29 cellular contexts compared by ENCODE assay signal in genomic region chrX:96126182-96126581, GRCh38.
A peak's percentile ranks its signal among the peaks of the same experiment; 100 is the strongest.
DNase-seq lines count a peak whose midpoint lies in the region; ATAC-seq and TF ChIP-seq lines count a peak whose summit lies in the region.
"Had no signal": no experiment of that assay in that cellular context is flagged by ENCODE, and none has a peak within 500 bp of the region (broad histone marks: within the 10 kb centered on the region; RNA-seq: fewer than 3 reads in every experiment).

No MANE protein-coding gene starts in this region.

- peak; percentile 28 for DNase-seq in PC-3
- DNase-seq in endothelial cell (ENCODE audit: low spot score) = no peak
- no peak for DNase-seq in neural progenitor cell (ENCODE audit: low spot score)
- DNase-seq in MM.1S = no peak
- no peak for DNase-seq in activated naive CD4-positive, alpha-beta T cell treated with Interleukin-2 at 50 U/mL for 16 hours
- DNase-seq: activated CD8-positive, alpha-beta T cell treated with anti-CD3 and anti-CD28 coated beads, Interleukin-2, amount 10 ng/mL, durations not matched to agents 7 days and 5 days; activated effector memory CD4-positive, alpha-beta T cell treated with Interleukin-2 at 50 U/mL for 16 hours; activated naive CD8-positive, alpha-beta T cell treated with anti-CD3 and anti-CD28 coated beads, Interleukin-2, amount 10 ng/mL, durations not matched to agents 7 days and 5 days; Calu3; dorsolateral prefrontal cortex; GOT3; heart right ventricle; left cardiac atrium; NCI-H1048; NCI-H1694 treated with DMSO at 0.1 percent for 48 hours; NCI-H2171 treated with DMSO at 0.1 percent for 48 hours; NCI-H524 treated with DMSO at 0.1 percent for 48 hours; ovary; RPMI8226; stimulated activated CD4-positive, alpha-beta T cell treated with anti-CD3 and anti-CD28 coated beads, Interleukin-2, amount 100 ng/mL, for 48 hours; T-helper 2 cell; upper lobe of right lung had no signal

- no peaks in the 10 kb centered on the region for H3K36me3 Mint-ChIP-seq in endothelial cell (ENCODE audit: low read depth, unreplicated experiment)
- no peaks in the 10 kb centered on the region for H3K36me3 Mint-ChIP-seq in neural progenitor cell
- H3K36me3 Mint-ChIP-seq: activated naive CD8-positive, alpha-beta T cell treated with anti-CD3 and anti-CD28 coated beads, Interleukin-2, amount 10 ng/mL, durations not matched to agents 7 days and 5 days; IgD-negative memory B cell; stimulated activated memory B cell treated with anti-CD40 and anti-IgM and Interleukin-4, amounts not matched to agents 10 μg/mL and 1 μg/mL and 100 μg/mL, for 72 hours had no signal

- H3K4me1 Mint-ChIP-seq in endothelial cell (ENCODE audit: unreplicated experiment) (no peaks in the 10 kb centered on the region), neural progenitor cell (no peaks in the 10 kb centered on the region)
- H3K4me1 Mint-ChIP-seq: activated naive CD8-positive, alpha-beta T cell treated with anti-CD3 and anti-CD28 coated beads, Interleukin-2, amount 10 ng/mL, durations not matched to agents 7 days and 5 days; IgD-negative memory B cell; nephron; stimulated activated memory B cell treated with anti-CD40 and anti-IgM and Interleukin-4, amounts not matched to agents 10 μg/mL and 1 μg/mL and 100 μg/mL, for 72 hours had no signal

- CTCF ChIA-PET in PC-3 (lab: Charles Lee) = interaction anchor here (0.6 kb wide), 1 partner anchor 28 kb away, joined by 4 read pairs; no protein-coding TSS in a partner anchor

- H3K9me3 Mint-ChIP-seq in endothelial cell (ENCODE audit: unreplicated experiment) = no peaks in the 10 kb centered on the region
- no peaks in the 10 kb centered on the region for H3K9me3 Mint-ChIP-seq in neural progenitor cell
- H3K9me3 Mint-ChIP-seq: activated naive CD8-positive, alpha-beta T cell treated with anti-CD3 and anti-CD28 coated beads, Interleukin-2, amount 10 ng/mL, durations not matched to agents 7 days and 5 days; nephron; stimulated activated memory B cell treated with anti-CD40 and anti-IgM and Interleukin-4, amounts not matched to agents 10 μg/mL and 1 μg/mL and 100 μg/mL, for 72 hours had no signal

- H4K20me1 ChIP-seq in PC-3 (ENCODE audit: low read length) (no peaks in the 10 kb centered on the region), neural progenitor cell (ENCODE audit: low read depth) (no peaks in the 10 kb centered on the region), MM.1S (ENCODE audit: insufficient read depth, low read length) (no peaks in the 10 kb centered on the region)

- POLR2A ChIA-PET in PC-3 (lab: Charles Lee; ENCODE audit: unreplicated experiment) = no interaction called here

- H3K9ac ChIP-seq in PC-3 (ENCODE audit: low read length) = no peak overlapping the region
- H3K9ac ChIP-seq in neural progenitor cell = no peak overlapping the region
- H3K9ac ChIP-seq in MM.1S (ENCODE audit: low read length) = no peak overlapping the region

- H3K4me3 ChIP-seq in PC-3 (ENCODE audit: low read length) (no peak overlapping the region), neural progenitor cell (no peak overlapping the region), MM.1S (ENCODE audit: low read length) (no peak overlapping the region)
- H3K4me3 ChIP-seq: dorsolateral prefrontal cortex, GM12878, heart right ventricle, ovary, right atrium auricular region, upper lobe of right lung had no signal

- H3K36me3 ChIP-seq in PC-3 (ENCODE audit: low read depth, low read length) = no peaks in the 10 kb centered on the region
- no peaks in the 10 kb centered on the region for H3K36me3 ChIP-seq in neural progenitor cell
- no peaks in the 10 kb centered on the region for H3K36me3 ChIP-seq in MM.1S (replicated peaks; ENCODE audit: insufficient read depth, low read length)
- H3K36me3 ChIP-seq: heart right ventricle, ovary, right atrium auricular region, upper lobe of right lung had no signal

- ATAC-seq in PC-3 (no peak), HG02678 (IDR thresholded peaks at IDR 0.05; ENCODE audit: unreplicated experiment) (no peak)
- ATAC-seq: activated CD8-positive, alpha-beta T cell treated with anti-CD3 and anti-CD28 coated beads, Interleukin-2, amount 10 ng/mL, durations not matched to agents 7 days and 5 days; GM12878; heart right ventricle; left cardiac atrium; stimulated activated memory B cell treated with anti-CD40 and anti-IgM and Interleukin-4, amounts not matched to agents 10 μg/mL and 1 μg/mL and 100 μg/mL, for 72 hours; upper lobe of right lung had no signal

- H3K27me3 ChIP-seq in PC-3 (ENCODE audit: low read length) = no peaks in the 10 kb centered on the region
- H3K27me3 ChIP-seq in neural progenitor cell = no peaks in the 10 kb centered on the region
- no peaks in the 10 kb centered on the region for H3K27me3 ChIP-seq in MM.1S (replicated peaks; ENCODE audit: insufficient read depth, low read length)
- H3K27me3 ChIP-seq: heart right ventricle, ovary, right atrium auricular region, upper lobe of right lung had no signal

- no peaks in the 10 kb centered on the region for H3K9me2 ChIP-seq in PC-3 (replicated peaks; ENCODE audit: low read length)
- H3K9me2 ChIP-seq in MM.1S (replicated peaks; ENCODE audit: insufficient read depth, low read length) = no peaks in the 10 kb centered on the region

- no peak overlapping the region for H3K4me3 Mint-ChIP-seq in endothelial cell (ENCODE audit: unreplicated experiment)
- H3K4me3 Mint-ChIP-seq in neural progenitor cell = no peak overlapping the region
- H3K4me3 Mint-ChIP-seq: activated CD8-positive, alpha-beta T cell treated with anti-CD3 and anti-CD28 coated beads, Interleukin-2, amount 10 ng/mL, durations not matched to agents 7 days and 5 days; activated naive CD8-positive, alpha-beta T cell treated with anti-CD3 and anti-CD28 coated beads, Interleukin-2, amount 10 ng/mL, durations not matched to agents 7 days and 5 days; IgD-negative memory B cell; nephron; stimulated activated memory B cell treated with anti-CD40 and anti-IgM and Interleukin-4, amounts not matched to agents 10 μg/mL and 1 μg/mL and 100 μg/mL, for 72 hours had no signal

- H3F3A ChIP-seq in PC-3 (ENCODE audit: low read length, unreplicated experiment) (no peaks in the 10 kb centered on the region), neural progenitor cell (ENCODE audit: low read depth) (no peaks in the 10 kb centered on the region), MM.1S (ENCODE audit: insufficient read depth, low read length) (no peaks in the 10 kb centered on the region)

- intact Hi-C loops in PC-3 (cut with micrococcal nuclease) = no loop called here

- H3K9me3 ChIP-seq in PC-3 (ENCODE audit: low read length) = no peaks in the 10 kb centered on the region
- no peaks in the 10 kb centered on the region for H3K9me3 ChIP-seq in neural progenitor cell (ENCODE audit: low read depth)
- no peaks in the 10 kb centered on the region for H3K9me3 ChIP-seq in MM.1S (replicated peaks; ENCODE audit: insufficient read depth, low read length)
- H3K9me3 ChIP-seq: heart right ventricle, ovary, right atrium auricular region, upper lobe of right lung had no signal

- H3K27ac ChIP-seq in C4-2B = no peak overlapping the region
- no peak overlapping the region for H3K27ac ChIP-seq in PC-3 (ENCODE audit: low read length)
- H3K27ac ChIP-seq in neural progenitor cell = no peak overlapping the region
- no peak overlapping the region for H3K27ac ChIP-seq in MM.1S (ENCODE audit: low read length)
- H3K27ac ChIP-seq: dorsolateral prefrontal cortex, heart right ventricle, ovary, right atrium auricular region, upper lobe of right lung had no signal

- no TSS peak for BruUV-seq in PC-3 (replicated peaks; lab: Mats Ljungman, UMichigan)

- H3K4me2 ChIP-seq in PC-3 (ENCODE audit: low read length) (no peak overlapping the region), neural progenitor cell (no peak overlapping the region), MM.1S (ENCODE audit: low read depth, low read length) (no peak overlapping the region)

- H3K4me1 ChIP-seq in PC-3 (ENCODE audit: insufficient read depth, low read length) = no peaks in the 10 kb centered on the region
- H3K4me1 ChIP-seq in neural progenitor cell = no peaks in the 10 kb centered on the region
- no peaks in the 10 kb centered on the region for H3K4me1 ChIP-seq in MM.1S (ENCODE audit: low read length)
- H3K4me1 ChIP-seq: heart right ventricle, right atrium auricular region, upper lobe of right lung had no signal

- H2AFZ ChIP-seq in PC-3 (ENCODE audit: low read length) (no peak overlapping the region), neural progenitor cell (replicated peaks) (no peak overlapping the region), MM.1S (ENCODE audit: low read length) (no peak overlapping the region)

- peak; percentile 36 for TF ChIP-seq CTCF in C4-2B (conservative IDR thresholded peaks at IDR 0.05)
- peak; percentile 46 for TF ChIP-seq CTCF in PC-3 (conservative IDR thresholded peaks at IDR 0.05; ENCODE audit: low read depth, low read length)
- peak; percentile 13 for TF ChIP-seq CTCF in endothelial cell (IDR thresholded peaks at IDR 0.05; ENCODE audit: unreplicated experiment)
- TF ChIP-seq CTCF in neural progenitor cell (IDR thresholded peaks at IDR 0.05) = peak; percentile 28
- TF ChIP-seq CTCF in MM.1S (IDR thresholded peaks at IDR 0.05; ENCODE audit: low read length) = no peak; the same call in 1 of the 2 replicates

- H3K27me3 Mint-ChIP-seq in endothelial cell (ENCODE audit: unreplicated experiment) (no peaks in the 10 kb centered on the region), neural progenitor cell (ENCODE audit: insufficient read depth, low read depth) (no peaks in the 10 kb centered on the region)
- H3K27me3 Mint-ChIP-seq: activated naive CD8-positive, alpha-beta T cell treated with anti-CD3 and anti-CD28 coated beads, Interleukin-2, amount 10 ng/mL, durations not matched to agents 7 days and 5 days; IgD-negative memory B cell; stimulated activated memory B cell treated with anti-CD40 and anti-IgM and Interleukin-4, amounts not matched to agents 10 μg/mL and 1 μg/mL and 100 μg/mL, for 72 hours had no signal

- no peaks in the 10 kb centered on the region for H3K79me2 ChIP-seq in PC-3 (ENCODE audit: low read length)
- no peaks in the 10 kb centered on the region for H3K79me2 ChIP-seq in neural progenitor cell (ENCODE audit: low read depth)
- no peaks in the 10 kb centered on the region for H3K79me2 ChIP-seq in MM.1S (ENCODE audit: low read length)

- no peak overlapping the region for H3K27ac Mint-ChIP-seq in endothelial cell (ENCODE audit: unreplicated experiment)
- no peak overlapping the region for H3K27ac Mint-ChIP-seq in neural progenitor cell
- H3K27ac Mint-ChIP-seq: activated CD8-positive, alpha-beta T cell treated with anti-CD3 and anti-CD28 coated beads, Interleukin-2, amount 10 ng/mL, durations not matched to agents 7 days and 5 days; activated naive CD8-positive, alpha-beta T cell treated with anti-CD3 and anti-CD28 coated beads, Interleukin-2, amount 10 ng/mL, durations not matched to agents 7 days and 5 days; IgD-negative memory B cell; nephron; stimulated activated memory B cell treated with anti-CD40 and anti-IgM and Interleukin-4, amounts not matched to agents 10 μg/mL and 1 μg/mL and 100 μg/mL, for 72 hours had no signal
